1 cellular context compared by ENCODE assay signal in the genomic region with DNA sequence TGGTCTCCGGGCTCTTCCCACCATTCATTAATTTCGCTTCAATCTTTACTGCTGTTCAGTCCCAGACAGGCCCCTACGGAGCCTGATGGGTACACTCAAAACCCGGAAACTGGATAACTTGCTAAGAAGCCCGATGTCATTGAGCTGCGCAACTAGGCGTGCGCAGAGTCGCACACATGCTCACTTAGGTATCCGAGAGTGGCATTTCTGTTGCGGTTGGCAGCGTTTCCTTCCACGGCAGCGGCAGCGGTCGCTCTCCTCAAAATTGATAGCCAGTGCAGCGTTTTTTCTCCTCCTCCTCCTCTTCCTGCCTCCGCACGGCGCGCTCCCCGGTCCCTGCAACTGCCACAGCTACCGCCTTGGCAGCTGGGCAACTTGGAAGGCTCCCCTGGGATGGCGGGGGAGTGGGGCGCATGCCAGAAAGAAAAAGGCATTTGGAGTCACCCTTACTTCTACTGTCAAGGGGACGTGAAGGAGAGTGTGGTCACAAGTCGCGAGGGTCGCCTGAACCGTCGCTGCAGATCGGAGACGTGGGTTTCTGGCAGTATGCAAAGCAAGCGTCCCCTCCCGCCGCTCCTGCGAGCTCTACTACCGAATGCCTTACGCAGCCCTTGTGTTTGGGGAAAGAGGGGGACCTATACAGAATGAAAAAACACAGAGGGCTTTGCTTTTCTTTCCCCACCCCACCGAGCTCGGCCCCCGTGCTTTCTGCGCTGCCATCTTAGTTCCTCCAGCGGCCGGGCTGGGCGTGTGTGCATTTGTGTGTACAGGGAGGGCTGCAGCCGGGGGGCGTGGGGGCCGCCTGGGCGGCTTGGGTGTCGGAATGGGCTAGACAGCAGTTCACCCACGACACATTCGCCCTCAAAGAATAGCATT.
TF ChIP-seq lines count a peak whose summit lies in the region.

No MANE protein-coding gene starts in this region.

TF ChIP-seq in HepG2, 621 proteins besides CTCF, POLR2A, EP300 and RAD21 (continued from another document and continues in another):
- TF ChIP-seq, protein P1, sequence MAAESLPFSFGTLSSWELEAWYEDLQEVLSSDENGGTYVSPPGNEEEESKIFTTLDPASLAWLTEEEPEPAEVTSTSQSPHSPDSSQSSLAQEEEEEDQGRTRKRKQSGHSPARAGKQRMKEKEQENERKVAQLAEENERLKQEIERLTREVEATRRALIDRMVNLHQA (CRISPR knock-in tag; IDR thresholded peaks at IDR 0.05), result no peak
- TF ChIP-seq, protein P2, sequence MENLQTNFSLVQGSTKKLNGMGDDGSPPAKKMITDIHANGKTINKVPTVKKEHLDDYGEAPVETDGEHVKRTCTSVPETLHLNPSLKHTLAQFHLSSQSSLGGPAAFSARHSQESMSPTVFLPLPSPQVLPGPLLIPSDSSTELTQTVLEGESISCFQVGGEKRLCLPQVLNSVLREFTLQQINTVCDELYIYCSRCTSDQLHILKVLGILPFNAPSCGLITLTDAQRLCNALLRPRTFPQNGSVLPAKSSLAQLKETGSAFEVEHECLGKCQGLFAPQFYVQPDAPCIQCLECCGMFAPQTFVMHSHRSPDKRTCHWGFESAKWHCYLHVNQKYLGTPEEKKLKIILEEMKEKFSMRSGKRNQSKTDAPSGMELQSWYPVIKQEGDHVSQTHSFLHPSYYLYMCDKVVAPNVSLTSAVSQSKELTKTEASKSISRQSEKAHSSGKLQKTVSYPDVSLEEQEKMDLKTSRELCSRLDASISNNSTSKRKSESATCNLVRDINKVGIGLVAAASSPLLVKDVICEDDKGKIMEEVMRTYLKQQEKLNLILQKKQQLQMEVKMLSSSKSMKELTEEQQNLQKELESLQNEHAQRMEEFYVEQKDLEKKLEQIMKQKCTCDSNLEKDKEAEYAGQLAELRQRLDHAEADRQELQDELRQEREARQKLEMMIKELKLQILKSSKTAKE (CRISPR knock-in tag; IDR thresholded peaks at IDR 0.05; ENCODE audit: borderline replicate concordance), result no peak
- no peak for TF ChIP-seq ZBTB3 (CRISPR knock-in tag; IDR thresholded peaks at IDR 0.05; ENCODE audit: borderline replicate concordance, low read depth)
- TF ChIP-seq NR1H2 (CRISPR knock-in tag; IDR thresholded peaks at IDR 0.05; ENCODE audit: borderline replicate concordance, low read depth), result no peak
- TF ChIP-seq SRY (CRISPR knock-in tag; IDR thresholded peaks at IDR 0.05), result peak; percentile 71; the same call in 1 of the 2 replicates
- TF ChIP-seq ZNF143 (CRISPR knock-in tag; IDR thresholded peaks at IDR 0.05), result peak; percentile 30; the same call in 1 of the 2 replicates
- TF ChIP-seq WIZ (CRISPR knock-in tag; IDR thresholded peaks at IDR 0.05), result no peak
- TF ChIP-seq ATM (IDR thresholded peaks at IDR 0.05; ENCODE audit: borderline replicate concordance), result no peak
- TF ChIP-seq ZNF660 (CRISPR knock-in tag; IDR thresholded peaks at IDR 0.05; ENCODE audit: borderline replicate concordance, low read depth), result no peak
- peak; percentile 52; the same call in 1 of the 2 replicates for TF ChIP-seq ISL2 (CRISPR knock-in tag; IDR thresholded peaks at IDR 0.05)
- TF ChIP-seq MXI1 (IDR thresholded peaks at IDR 0.05; ENCODE audit: borderline replicate concordance, low read depth, low read length), result peak; percentile 77; the same call in 1 of the 3 replicates
- TF ChIP-seq TAF1 (CRISPR knock-in tag; IDR thresholded peaks at IDR 0.05), result peak; percentile 70; the same call in 1 of the 2 replicates
- TF ChIP-seq, protein P3, sequence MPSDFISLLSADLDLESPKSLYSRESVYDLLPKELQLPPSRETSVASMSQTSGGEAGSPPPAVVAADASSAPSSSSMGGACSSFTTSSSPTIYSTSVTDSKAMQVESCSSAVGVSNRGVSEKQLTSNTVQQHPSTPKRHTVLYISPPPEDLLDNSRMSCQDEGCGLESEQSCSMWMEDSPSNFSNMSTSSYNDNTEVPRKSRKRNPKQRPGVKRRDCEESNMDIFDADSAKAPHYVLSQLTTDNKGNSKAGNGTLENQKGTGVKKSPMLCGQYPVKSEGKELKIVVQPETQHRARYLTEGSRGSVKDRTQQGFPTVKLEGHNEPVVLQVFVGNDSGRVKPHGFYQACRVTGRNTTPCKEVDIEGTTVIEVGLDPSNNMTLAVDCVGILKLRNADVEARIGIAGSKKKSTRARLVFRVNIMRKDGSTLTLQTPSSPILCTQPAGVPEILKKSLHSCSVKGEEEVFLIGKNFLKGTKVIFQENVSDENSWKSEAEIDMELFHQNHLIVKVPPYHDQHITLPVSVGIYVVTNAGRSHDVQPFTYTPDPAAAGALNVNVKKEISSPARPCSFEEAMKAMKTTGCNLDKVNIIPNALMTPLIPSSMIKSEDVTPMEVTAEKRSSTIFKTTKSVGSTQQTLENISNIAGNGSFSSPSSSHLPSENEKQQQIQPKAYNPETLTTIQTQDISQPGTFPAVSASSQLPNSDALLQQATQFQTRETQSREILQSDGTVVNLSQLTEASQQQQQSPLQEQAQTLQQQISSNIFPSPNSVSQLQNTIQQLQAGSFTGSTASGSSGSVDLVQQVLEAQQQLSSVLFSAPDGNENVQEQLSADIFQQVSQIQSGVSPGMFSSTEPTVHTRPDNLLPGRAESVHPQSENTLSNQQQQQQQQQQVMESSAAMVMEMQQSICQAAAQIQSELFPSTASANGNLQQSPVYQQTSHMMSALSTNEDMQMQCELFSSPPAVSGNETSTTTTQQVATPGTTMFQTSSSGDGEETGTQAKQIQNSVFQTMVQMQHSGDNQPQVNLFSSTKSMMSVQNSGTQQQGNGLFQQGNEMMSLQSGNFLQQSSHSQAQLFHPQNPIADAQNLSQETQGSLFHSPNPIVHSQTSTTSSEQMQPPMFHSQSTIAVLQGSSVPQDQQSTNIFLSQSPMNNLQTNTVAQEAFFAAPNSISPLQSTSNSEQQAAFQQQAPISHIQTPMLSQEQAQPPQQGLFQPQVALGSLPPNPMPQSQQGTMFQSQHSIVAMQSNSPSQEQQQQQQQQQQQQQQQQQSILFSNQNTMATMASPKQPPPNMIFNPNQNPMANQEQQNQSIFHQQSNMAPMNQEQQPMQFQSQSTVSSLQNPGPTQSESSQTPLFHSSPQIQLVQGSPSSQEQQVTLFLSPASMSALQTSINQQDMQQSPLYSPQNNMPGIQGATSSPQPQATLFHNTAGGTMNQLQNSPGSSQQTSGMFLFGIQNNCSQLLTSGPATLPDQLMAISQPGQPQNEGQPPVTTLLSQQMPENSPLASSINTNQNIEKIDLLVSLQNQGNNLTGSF (CRISPR knock-in tag; IDR thresholded peaks at IDR 0.05), result no peak
- no peak for TF ChIP-seq HMG20B (CRISPR knock-in tag; conservative IDR thresholded peaks at IDR 0.05)
- TF ChIP-seq ZNF790 (CRISPR knock-in tag; IDR thresholded peaks at IDR 0.05; ENCODE audit: borderline replicate concordance), result peak; percentile 43; the same call in 1 of the 2 replicates
- no peak for TF ChIP-seq ZNF354B (CRISPR knock-in tag; IDR thresholded peaks at IDR 0.05)
- no peak for TF ChIP-seq ZNF331 (CRISPR knock-in tag; IDR thresholded peaks at IDR 0.05)
- no peak for TF ChIP-seq CREB1 (IDR thresholded peaks at IDR 0.05)
- TF ChIP-seq CREB1 (CRISPR knock-in tag; IDR thresholded peaks at IDR 0.05), result peak; percentile 74
- TF ChIP-seq CENPX (CRISPR knock-in tag; IDR thresholded peaks at IDR 0.05), result no peak
- TF ChIP-seq, protein P4, sequence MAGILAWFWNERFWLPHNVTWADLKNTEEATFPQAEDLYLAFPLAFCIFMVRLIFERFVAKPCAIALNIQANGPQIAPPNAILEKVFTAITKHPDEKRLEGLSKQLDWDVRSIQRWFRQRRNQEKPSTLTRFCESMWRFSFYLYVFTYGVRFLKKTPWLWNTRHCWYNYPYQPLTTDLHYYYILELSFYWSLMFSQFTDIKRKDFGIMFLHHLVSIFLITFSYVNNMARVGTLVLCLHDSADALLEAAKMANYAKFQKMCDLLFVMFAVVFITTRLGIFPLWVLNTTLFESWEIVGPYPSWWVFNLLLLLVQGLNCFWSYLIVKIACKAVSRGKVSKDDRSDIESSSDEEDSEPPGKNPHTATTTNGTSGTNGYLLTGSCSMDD (CRISPR knock-in tag; IDR thresholded peaks at IDR 0.05), result no peak
- no peak for TF ChIP-seq CEBPB (IDR thresholded peaks at IDR 0.05; ENCODE audit: borderline replicate concordance, low read depth, low read length)
- peak; percentile 62; the same call in 1 of the 2 replicates for TF ChIP-seq POGZ (CRISPR knock-in tag; IDR thresholded peaks at IDR 0.05)
- no peak; the same call in 1 of the 2 replicates for TF ChIP-seq ZNF556 (CRISPR knock-in tag; IDR thresholded peaks at IDR 0.05; ENCODE audit: borderline replicate concordance)
- TF ChIP-seq, protein P5, sequence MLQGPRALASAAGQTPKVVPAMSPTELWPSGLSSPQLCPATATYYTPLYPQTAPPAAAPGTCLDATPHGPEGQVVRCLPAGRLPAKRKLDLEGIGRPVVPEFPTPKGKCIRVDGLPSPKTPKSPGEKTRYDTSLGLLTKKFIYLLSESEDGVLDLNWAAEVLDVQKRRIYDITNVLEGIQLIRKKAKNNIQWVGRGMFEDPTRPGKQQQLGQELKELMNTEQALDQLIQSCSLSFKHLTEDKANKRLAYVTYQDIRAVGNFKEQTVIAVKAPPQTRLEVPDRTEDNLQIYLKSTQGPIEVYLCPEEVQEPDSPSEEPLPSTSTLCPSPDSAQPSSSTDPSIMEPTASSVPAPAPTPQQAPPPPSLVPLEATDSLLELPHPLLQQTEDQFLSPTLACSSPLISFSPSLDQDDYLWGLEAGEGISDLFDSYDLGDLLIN (CRISPR knock-in tag; IDR thresholded peaks at IDR 0.05; ENCODE audit: borderline replicate concordance), result 0 out of 2 replicates have a peak, but pooled peaks have one; percentile 65
- no peak for TF ChIP-seq ZNF567 (CRISPR knock-in tag; IDR thresholded peaks at IDR 0.05; ENCODE audit: borderline replicate concordance)
- TF ChIP-seq TAF15 (IDR thresholded peaks at IDR 0.05; ENCODE audit: low read depth, low read length, poor library complexity, severe bottlenecking), result no peak
- no peak for TF ChIP-seq KDM1A (CRISPR knock-in tag; IDR thresholded peaks at IDR 0.05)
- no peak; the same call in 1 of the 2 replicates for TF ChIP-seq ZNF33B (CRISPR knock-in tag; IDR thresholded peaks at IDR 0.05)
- TF ChIP-seq YY1 (IDR thresholded peaks at IDR 0.05; ENCODE audit: insufficient read depth, insufficient replicate concordance, low read depth, low read length), result peak; percentile 84
- TF ChIP-seq, protein P6, sequence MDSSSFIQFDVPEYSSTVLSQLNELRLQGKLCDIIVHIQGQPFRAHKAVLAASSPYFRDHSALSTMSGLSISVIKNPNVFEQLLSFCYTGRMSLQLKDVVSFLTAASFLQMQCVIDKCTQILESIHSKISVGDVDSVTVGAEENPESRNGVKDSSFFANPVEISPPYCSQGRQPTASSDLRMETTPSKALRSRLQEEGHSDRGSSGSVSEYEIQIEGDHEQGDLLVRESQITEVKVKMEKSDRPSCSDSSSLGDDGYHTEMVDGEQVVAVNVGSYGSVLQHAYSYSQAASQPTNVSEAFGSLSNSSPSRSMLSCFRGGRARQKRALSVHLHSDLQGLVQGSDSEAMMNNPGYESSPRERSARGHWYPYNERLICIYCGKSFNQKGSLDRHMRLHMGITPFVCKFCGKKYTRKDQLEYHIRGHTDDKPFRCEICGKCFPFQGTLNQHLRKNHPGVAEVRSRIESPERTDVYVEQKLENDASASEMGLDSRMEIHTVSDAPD (CRISPR knock-in tag; IDR thresholded peaks at IDR 0.05), result no peak
- TF ChIP-seq ZNF839 (CRISPR knock-in tag; IDR thresholded peaks at IDR 0.05; ENCODE audit: borderline replicate concordance), result no peak
- TF ChIP-seq RFX1 (IDR thresholded peaks at IDR 0.05), result no peak
- TF ChIP-seq, protein P7, sequence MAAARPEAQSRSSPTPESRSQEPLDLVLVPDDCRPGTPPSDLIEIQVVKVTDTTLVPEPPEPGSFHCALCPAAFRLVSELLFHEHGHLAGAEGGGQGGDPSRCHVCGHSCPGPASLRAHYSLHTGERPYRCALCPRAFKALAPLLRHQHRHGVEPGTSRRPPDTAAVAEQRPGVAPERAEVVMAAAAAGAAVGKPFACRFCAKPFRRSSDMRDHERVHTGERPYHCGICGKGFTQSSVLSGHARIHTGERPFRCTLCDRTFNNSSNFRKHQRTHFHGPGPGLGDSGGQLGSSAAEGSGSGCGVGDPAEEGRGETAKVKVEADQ (CRISPR knock-in tag; IDR thresholded peaks at IDR 0.05; ENCODE audit: borderline replicate concordance), result no peak; the same call in 1 of the 2 replicates
- TF ChIP-seq SP4 (CRISPR knock-in tag; IDR thresholded peaks at IDR 0.05), result no peak; the same call in 1 of the 2 replicates
- 0 out of 2 replicates have a peak, but pooled peaks have one; percentile 15 for TF ChIP-seq RFXAP (CRISPR knock-in tag; IDR thresholded peaks at IDR 0.05; ENCODE audit: borderline replicate concordance)
- TF ChIP-seq SETDB1 (CRISPR knock-in tag; IDR thresholded peaks at IDR 0.05; ENCODE audit: borderline replicate concordance), result no peak
- TF ChIP-seq, protein P8, sequence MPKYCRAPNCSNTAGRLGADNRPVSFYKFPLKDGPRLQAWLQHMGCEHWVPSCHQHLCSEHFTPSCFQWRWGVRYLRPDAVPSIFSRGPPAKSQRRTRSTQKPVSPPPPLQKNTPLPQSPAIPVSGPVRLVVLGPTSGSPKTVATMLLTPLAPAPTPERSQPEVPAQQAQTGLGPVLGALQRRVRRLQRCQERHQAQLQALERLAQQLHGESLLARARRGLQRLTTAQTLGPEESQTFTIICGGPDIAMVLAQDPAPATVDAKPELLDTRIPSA (CRISPR knock-in tag; IDR thresholded peaks at IDR 0.05; ENCODE audit: borderline replicate concordance), result no peak
- no peak for TF ChIP-seq PRPF4 (IDR thresholded peaks at IDR 0.05; ENCODE audit: low read depth, low read length, poor library complexity, severe bottlenecking)
- TF ChIP-seq ARID2 (CRISPR knock-in tag; IDR thresholded peaks at IDR 0.05; ENCODE audit: borderline replicate concordance), result no peak
- TF ChIP-seq PAWR (CRISPR knock-in tag; IDR thresholded peaks at IDR 0.05; ENCODE audit: borderline replicate concordance), result no peak
- no peak for TF ChIP-seq ADNP (CRISPR knock-in tag; IDR thresholded peaks at IDR 0.05)
- no peak for TF ChIP-seq ZNF724P (CRISPR knock-in tag; IDR thresholded peaks at IDR 0.05; ENCODE audit: borderline replicate concordance)
- no peak for TF ChIP-seq DR1 (CRISPR knock-in tag; IDR thresholded peaks at IDR 0.05)
- TF ChIP-seq, protein P9, sequence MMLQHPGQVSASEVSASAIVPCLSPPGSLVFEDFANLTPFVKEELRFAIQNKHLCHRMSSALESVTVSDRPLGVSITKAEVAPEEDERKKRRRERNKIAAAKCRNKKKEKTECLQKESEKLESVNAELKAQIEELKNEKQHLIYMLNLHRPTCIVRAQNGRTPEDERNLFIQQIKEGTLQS (CRISPR knock-in tag; IDR thresholded peaks at IDR 0.05), result no peak
- TF ChIP-seq TP53 (CRISPR knock-in tag; conservative IDR thresholded peaks at IDR 0.05), result 0 out of 2 replicates have a peak, but pooled peaks have one; percentile 51
- peak; percentile 16; the same call in 1 of the 2 replicates for TF ChIP-seq ZNF777 (CRISPR knock-in tag; IDR thresholded peaks at IDR 0.05)
- TF ChIP-seq ZNF460 (CRISPR knock-in tag; IDR thresholded peaks at IDR 0.05; ENCODE audit: borderline replicate concordance), result no peak
- TF ChIP-seq SMC3 (IDR thresholded peaks at IDR 0.05; ENCODE audit: low read length), result no peak
- TF ChIP-seq U2AF2 (IDR thresholded peaks at IDR 0.05; ENCODE audit: low read depth, low read length), result no peak
- no peak for TF ChIP-seq AGO2 (optimal IDR thresholded peaks at IDR 0.05; ENCODE audit: low read depth, low read length)
- no peak for TF ChIP-seq RARA (CRISPR knock-in tag; IDR thresholded peaks at IDR 0.05)
